Comparison of ENCODE assay signal across 24 cellular contexts in the genomic region with DNA sequence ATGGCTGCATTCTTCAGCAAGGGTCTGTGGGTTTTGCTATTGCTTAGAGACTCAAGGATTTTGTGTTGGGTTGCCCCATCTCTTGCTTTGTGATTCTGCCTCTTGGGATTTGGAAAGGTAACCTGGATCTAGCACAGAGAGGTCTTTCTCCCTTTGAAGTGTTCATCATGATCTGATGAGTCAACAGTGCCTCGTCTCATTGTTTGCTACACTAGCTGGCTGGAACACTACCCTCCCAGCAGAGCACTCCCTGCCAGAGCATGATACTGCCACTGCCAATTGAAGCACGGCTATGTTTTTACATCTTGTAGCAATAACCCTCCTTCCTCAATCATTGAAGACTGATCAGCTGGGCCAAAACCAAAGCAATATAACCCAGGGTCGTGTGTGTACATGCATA.
DNase-seq lines count a peak whose midpoint lies in the region; ATAC-seq, FAIRE-seq and TF ChIP-seq lines count a peak whose summit lies in the region.
"Had no signal": no experiment of that assay in that cellular context is flagged by ENCODE, and none has a peak within 500 bp of the region (broad histone marks: within the 10 kb centered on the region; RNA-seq: fewer than 3 reads in every experiment).

No MANE protein-coding gene starts in this region.

- no peak overlapping the region for H3K9ac ChIP-seq in endothelial cell of umbilical vein (replicated peaks; ENCODE audit: extremely low read depth, insufficient read depth, low read length)
- no peak overlapping the region for H3K9ac ChIP-seq in H9 (ENCODE audit: extremely low read depth, insufficient read length, low read length)
- H3K9ac ChIP-seq: BLaER1 treated with 17β-estradiol and CSF1 and Interleukin-3, amounts not matched to agents 10 nM and 100 nM had no signal

- H3K27me3 Mint-ChIP-seq in natural killer cell (ENCODE audit: low read depth in 2 of 2): peaks cover 3 to 10% of the 10 kb centered on the region in 2 donors
- no peaks in the 10 kb centered on the region; the same call in 1 of the 2 replicates for H3K27me3 Mint-ChIP-seq in H9 (ENCODE audit: low read depth)
- H3K27me3 Mint-ChIP-seq: activated naive CD4-positive, alpha-beta T cell treated with anti-CD3 and anti-CD28 coated beads, Interleukin-2, amount 50 U/mL, for 24 hours had no signal

- H3K23me2 ChIP-seq in H9 (ENCODE audit: insufficient read length, low read depth, low read length, poor library complexity, severe bottlenecking): no peaks in the 10 kb centered on the region

- no CpG with 5 or more reads among the region's 3 CpGs for WGBS in H9 (ENCODE audit: extremely low coverage, insufficient read length, low lambda C conversion rate)

- H3K9me3 Mint-ChIP-seq in natural killer cell (peaks cover 0 to 2% of the 10 kb centered on the region in 2 donors), H9 (no peaks in the 10 kb centered on the region)

- H2BK15ac ChIP-seq in H9 (ENCODE audit: low read depth, low read length): no peak overlapping the region

- ATAC-seq in natural killer cell (no peak), GM19397 (IDR thresholded peaks at IDR 0.05; ENCODE audit: unreplicated experiment) (no peak)
- ATAC-seq: WTC11 had no signal

- H3K27me3 ChIP-seq in endothelial cell of umbilical vein (ENCODE audit: control insufficient read depth in 2 of 2, insufficient read depth in 2 of 2, low read length in 2 of 2) (no peaks in the 10 kb centered on the region), kidney epithelial cell (ENCODE audit: control insufficient read depth, insufficient read depth, low read length) (no peaks in the 10 kb centered on the region), H9 (ENCODE audit: insufficient read depth, low read length) (no peaks in the 10 kb centered on the region)
- H3K27me3 ChIP-seq: upper lobe of left lung had no signal

- no peak overlapping the region for H4K5ac ChIP-seq in H9 (ENCODE audit: insufficient read length, low read depth, low read length)

- H4K91ac ChIP-seq in H9 (ENCODE audit: insufficient read length, low read depth, low read length): no peak overlapping the region

- POLR2A ChIA-PET in endothelial cell of umbilical vein (lab: Charles Lee): no interaction called here

- H3K27ac ChIP-seq in endothelial cell of umbilical vein (ENCODE audit: insufficient read depth, low read depth, low read length) (no peak overlapping the region), H9 (ENCODE audit: insufficient read length, low read depth, low read length) (no peak overlapping the region)
- H3K27ac ChIP-seq: BLaER1 treated with 17β-estradiol and CSF1 and Interleukin-3, amounts not matched to agents 10 nM and 100 nM; upper lobe of left lung had no signal

- H2BK20ac ChIP-seq in H9 (ENCODE audit: low read depth, low read length, poor library complexity, severe bottlenecking): no peak overlapping the region

- no peak overlapping the region for H3K4me2 ChIP-seq in endothelial cell of umbilical vein (ENCODE audit: insufficient read depth, low read length)
- H3K4me2 ChIP-seq in H9 (ENCODE audit: insufficient read depth, insufficient read length, low read length): no peak overlapping the region
- H3K4me2 ChIP-seq: BLaER1 treated with 17β-estradiol and CSF1 and Interleukin-3, amounts not matched to agents 10 nM and 100 nM; smooth muscle cell had no signal

- H3K4me3 ChIP-seq in endothelial cell of umbilical vein (replicated peaks in 1 of 3; ENCODE audit: insufficient read depth in 1 of 3, low read depth in 1 of 3, low read length in 3 of 3): no peak overlapping the region
- H3K4me3 ChIP-seq in kidney epithelial cell (ENCODE audit: low read depth, low read length): no peak overlapping the region
- H3K4me3 ChIP-seq: BLaER1 treated with 17β-estradiol and CSF1 and Interleukin-3, amounts not matched to agents 10 nM and 100 nM; smooth muscle cell; upper lobe of left lung had no signal

- H3K18ac ChIP-seq in H9 (ENCODE audit: insufficient read length, low read depth, low read length): no peak overlapping the region

- TF ChIP-seq POLR2A in endothelial cell of umbilical vein (IDR thresholded peaks at IDR 0.05; ENCODE audit: low read depth, low read length): no peak

- no peak overlapping the region for H3K4me3 Mint-ChIP-seq in natural killer cell
- H3K4me3 Mint-ChIP-seq in H9: no peak overlapping the region
- H3K4me3 Mint-ChIP-seq: activated naive CD4-positive, alpha-beta T cell treated with anti-CD3 and anti-CD28 coated beads, Interleukin-2, amount 50 U/mL, for 24 hours; WTC11 had no signal

- peak; percentile 55 for FAIRE-seq in endothelial cell of umbilical vein (lab: Jason Lieb, UNC)
- FAIRE-seq: GM12892 had no signal

- H3K79me2 ChIP-seq in endothelial cell of umbilical vein (ENCODE audit: control insufficient read depth, insufficient read depth, low read length) (no peaks in the 10 kb centered on the region), H9 (ENCODE audit: insufficient read depth, low read length) (no peaks in the 10 kb centered on the region)

- no peak overlapping the region for H2BK120ac ChIP-seq in H9 (ENCODE audit: low read depth, low read length, poor library complexity, severe bottlenecking)

- H2AK5ac ChIP-seq in H9 (ENCODE audit: insufficient read length, low read length): no peak overlapping the region

- H2AFZ ChIP-seq in endothelial cell of umbilical vein (ENCODE audit: low read depth, low read length): no peak overlapping the region
- no peak overlapping the region for H2AFZ ChIP-seq in H9 (ENCODE audit: low read length)

- H3K4me1 Mint-ChIP-seq in natural killer cell: peaks cover 18 to 22% of the 10 kb centered on the region in 2 donors
- H3K4me1 Mint-ChIP-seq in H9: no peaks in the 10 kb centered on the region
- H3K4me1 Mint-ChIP-seq: activated naive CD4-positive, alpha-beta T cell treated with anti-CD3 and anti-CD28 coated beads, Interleukin-2, amount 50 U/mL, for 24 hours; WTC11 had no signal

- H3K9me1 ChIP-seq in endothelial cell of umbilical vein (replicated peaks; ENCODE audit: control insufficient read depth, extremely low read depth, insufficient read depth, low read length): no peaks in the 10 kb centered on the region

- no peak overlapping the region for H3K4ac ChIP-seq in H9 (ENCODE audit: low read depth, low read length)

- H3K36me3 ChIP-seq in endothelial cell of umbilical vein (ENCODE audit: control insufficient read depth in 2 of 2, extremely low read depth in 1 of 2, insufficient read depth in 2 of 2, low read length in 2 of 2) (no peaks in the 10 kb centered on the region), kidney epithelial cell (ENCODE audit: control insufficient read depth, insufficient read depth, low read length) (no peaks in the 10 kb centered on the region)
- H3K36me3 ChIP-seq: BLaER1 treated with 17β-estradiol and CSF1 and Interleukin-3, amounts not matched to agents 10 nM and 100 nM; upper lobe of left lung had no signal

- TF ChIP-seq CTCF in endothelial cell of umbilical vein (IDR thresholded peaks at IDR 0.05; ENCODE audit: extremely low read depth in 1 of 2, insufficient read depth in 1 of 2, low read depth in 1 of 2, low read length in 2 of 2) (no peak), kidney epithelial cell (IDR thresholded peaks at IDR 0.05; ENCODE audit: insufficient read depth, low read length, poor library complexity, severe bottlenecking) (no peak), natural killer cell (IDR thresholded peaks at IDR 0.05) (no peak), H9 (conservative IDR thresholded peaks at IDR 0.05) (no peak)

- H4K20me1 ChIP-seq in endothelial cell of umbilical vein (replicated peaks; ENCODE audit: control insufficient read depth, extremely low read depth, insufficient read depth, low read length): no peaks in the 10 kb centered on the region
- H4K20me1 ChIP-seq in H9 (ENCODE audit: control insufficient read depth, insufficient read depth, insufficient read length): no peaks in the 10 kb centered on the region
- H4K20me1 ChIP-seq: BLaER1 treated with 17β-estradiol and CSF1 and Interleukin-3, amounts not matched to agents 10 nM and 100 nM had no signal

- H3K56ac ChIP-seq in H9 (ENCODE audit: insufficient read length, low read depth, low read length): no peak overlapping the region

- no peak overlapping the region for H3T11ph ChIP-seq in H9 (ENCODE audit: low read length)

- H3K4me1 ChIP-seq in endothelial cell of umbilical vein (ENCODE audit: control insufficient read depth, extremely low read depth, insufficient read depth, low read length) (peaks cover 8% of the 10 kb centered on the region), H9 (ENCODE audit: insufficient read depth, low read length) (no peaks in the 10 kb centered on the region)
- H3K4me1 ChIP-seq: upper lobe of left lung had no signal

- CTCF ChIA-PET in endothelial cell of umbilical vein (lab: Charles Lee): no interaction called here

- H3K14ac ChIP-seq in H9 (ENCODE audit: insufficient read depth, low read length): no peak overlapping the region

- no peaks in the 10 kb centered on the region for H3K36me3 Mint-ChIP-seq in natural killer cell
- H3K36me3 Mint-ChIP-seq in H9 (ENCODE audit: insufficient read depth in 1 of 3, low read depth in 3 of 3): no peaks in the 10 kb centered on the region; a peak in 1 of 7 replicates
- H3K36me3 Mint-ChIP-seq: activated naive CD4-positive, alpha-beta T cell treated with anti-CD3 and anti-CD28 coated beads, Interleukin-2, amount 50 U/mL, for 24 hours; WTC11 had no signal

- no peak overlapping the region for H2BK5ac ChIP-seq in H9 (ENCODE audit: insufficient read length, low read length)

- H4K8ac ChIP-seq in H9 (replicated peaks; ENCODE audit: insufficient read length, low read depth, low read length): no peak overlapping the region

- no peak overlapping the region for H2BK12ac ChIP-seq in H9 (ENCODE audit: insufficient read length, low read depth, low read length)

- dilution Hi-C loops in endothelial cell of umbilical vein (cut with MboI; ENCODE audit: extremely low pct_ligation_motif_present, low sequenced_read_pairs): loop anchor here (5.0 kb wide), 1 partner anchor 40 kb away; no protein-coding TSS in a partner anchor

- intact Hi-C loops in endothelial cell of umbilical vein (cut with micrococcal nuclease): no loop called here
- intact Hi-C loops in natural killer cell (cut with micrococcal nuclease): no loop called here

- H3K79me1 ChIP-seq in H9 (ENCODE audit: insufficient read depth, low read depth, low read length, poor library complexity, severe bottlenecking): no peaks in the 10 kb centered on the region

- no peak overlapping the region for H3K23ac ChIP-seq in H9 (ENCODE audit: insufficient read length, low read depth, low read length)

- no TSS peak for BruUV-seq in endothelial cell of umbilical vein (replicated peaks; lab: Mats Ljungman, UMichigan)

- no peak overlapping the region for H3K27ac Mint-ChIP-seq in natural killer cell
- H3K27ac Mint-ChIP-seq in H9: no peak overlapping the region; a peak in 1 of 7 replicates
- H3K27ac Mint-ChIP-seq: activated naive CD4-positive, alpha-beta T cell treated with anti-CD3 and anti-CD28 coated beads, Interleukin-2, amount 50 U/mL, for 24 hours; WTC11 had no signal

- DNase-seq in AG08395 (ENCODE audit: low spot score) (peak; percentile 26), HT1080 (ENCODE audit: low read depth) (peak; percentile 70), endothelial cell of umbilical vein (ENCODE audit: low read depth, low spot score) (no peak), kidney epithelial cell (ENCODE audit: low read depth) (peak; percentile 5), natural killer cell (no peak), cerebellar nuclear complex (lab: John Stamatoyannopoulos, UW) (no peak), H9 (no peak)
- DNase-seq: activated CD4-positive, alpha-beta T cell treated with anti-CD3 and anti-CD28 coated beads, Interleukin-2, amount 50 U/mL, for 1 hour; anterior cingulate cortex; COR-L47; glutamatergic neuron; kidney glomerular epithelial cell; mesenchymal stem cell; NCI-H1417; NCI-H2107; NCI-H446 treated with DMSO at 0.1 percent for 48 hours; stimulated activated CD4-positive, alpha-beta T cell treated with anti-CD3 and anti-CD28 coated beads, Interleukin-2, amount 100 ng/mL, for 24 hours; upper lobe of left lung had no signal

- H3K9me3 ChIP-seq in endothelial cell of umbilical vein (replicated peaks; ENCODE audit: control insufficient read depth, insufficient read depth, low read length) (no peaks in the 10 kb centered on the region), H9 (ENCODE audit: control insufficient read depth, low read depth, low read length) (no peaks in the 10 kb centered on the region)
- H3K9me3 ChIP-seq: upper lobe of left lung had no signal

Comparison
In these comparisons a context has a peak if more than half of its experiments do, and no peak if none do; other contexts are left out.
1. DNase-seq: peak in AG08395 (single experiment), HT1080 (single experiment) and kidney epithelial cell (single experiment); none in endothelial cell of umbilical vein (single experiment), natural killer cell (single experiment), cerebellar nuclear complex (0 of 2) and H9 (single experiment).